26 cellular contexts compared by ENCODE assay signal in the genomic region with DNA sequence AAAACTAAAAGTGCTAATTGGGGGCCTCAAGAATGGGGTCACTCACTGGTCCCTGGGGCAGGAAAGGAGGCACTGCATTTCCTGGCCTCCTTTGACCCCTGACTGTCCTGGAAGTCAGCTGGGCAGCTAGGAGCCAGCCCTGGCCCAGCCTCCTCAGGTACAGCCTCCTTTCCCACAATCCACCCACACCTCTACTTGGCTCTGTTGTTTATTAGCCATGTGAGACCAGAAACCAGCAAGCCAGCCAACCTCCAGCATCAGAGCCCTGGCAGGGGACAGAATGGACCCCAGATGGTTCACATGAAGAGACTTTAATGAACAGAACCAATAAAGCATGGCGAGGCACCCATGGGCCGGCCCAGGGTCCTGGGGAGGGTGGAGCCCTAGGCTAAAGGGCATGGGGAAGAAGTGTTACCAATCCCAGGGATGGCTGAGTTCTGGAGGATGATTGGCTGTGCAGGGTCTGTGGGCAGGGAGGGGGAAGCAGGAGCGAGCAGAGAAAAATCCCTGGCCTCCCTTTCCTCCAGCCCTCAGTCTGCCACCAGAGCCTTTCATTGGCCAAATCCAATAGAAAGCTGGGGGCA. TPM values are rescaled to one million over a fixed set of nuclear protein-coding genes. Genes with fewer than 3 reads are reported as not detected.
DNase-seq lines count a peak whose midpoint lies in the region; ATAC-seq and TF ChIP-seq lines count a peak whose summit lies in the region.
"Had no signal": no experiment of that assay in that cellular context is flagged by ENCODE, and none has a peak within 500 bp of the region (broad histone marks: within the 10 kb centered on the region; RNA-seq: fewer than 3 reads in every experiment).

No MANE protein-coding gene starts in this region.

- H3K9me3 Mint-ChIP-seq in activated B cell treated with CpG ODN at 0.5 μM for 24 hours = no peaks in the 10 kb centered on the region
- H3K9me3 Mint-ChIP-seq: activated CD4-positive, alpha-beta T cell treated with anti-CD3 and anti-CD28 coated beads, Interleukin-2, amount 10 ng/mL, durations not matched to agents 7 days and 5 days; nephron; T-cell had no signal

- H3K36me3 ChIP-seq in transverse colon = no peaks in the 10 kb centered on the region
- H3K36me3 ChIP-seq: cardiac muscle cell, left lung, thoracic aorta had no signal

- peaks cover 20% of the 10 kb centered on the region for H3K36me3 Mint-ChIP-seq in activated B cell treated with CpG ODN at 0.5 μM for 24 hours (ENCODE audit: low read depth)

- peaks cover 0 to 10% (median 3%) of the 10 kb centered on the region in 4 donors for H3K4me1 ChIP-seq in transverse colon
- H3K4me1 ChIP-seq: left lung had no signal

- no peak for TF ChIP-seq CTCF in activated B cell treated with CpG ODN at 0.5 μM for 24 hours (IDR thresholded peaks at IDR 0.05)
- TF ChIP-seq CTCF in transverse colon (IDR thresholded peaks at IDR 0.05) = no peak

- no peaks in the 10 kb centered on the region for H3K9me3 ChIP-seq in transverse colon
- H3K9me3 ChIP-seq: heart left ventricle, left lung, thoracic aorta had no signal

- intact Hi-C loops in activated B cell treated with CpG ODN at 0.5 μM for 24 hours (cut with micrococcal nuclease) = no loop called here
- intact Hi-C loops in transverse colon (cut with DNase I; ENCODE audit: low total_unique reads) = no loop called here

- no peaks in the 10 kb centered on the region for H3K4me1 Mint-ChIP-seq in activated B cell treated with CpG ODN at 0.5 μM for 24 hours
- H3K4me1 Mint-ChIP-seq: activated CD4-positive, alpha-beta T cell treated with anti-CD3 and anti-CD28 coated beads, Interleukin-2, amount 10 ng/mL, durations not matched to agents 7 days and 5 days had no signal

- H3K27ac Mint-ChIP-seq in activated B cell treated with CpG ODN at 0.5 μM for 24 hours = no peak overlapping the region
- H3K27ac Mint-ChIP-seq: activated CD4-positive, alpha-beta T cell treated with anti-CD3 and anti-CD28 coated beads, Interleukin-2, amount 10 ng/mL, durations not matched to agents 7 days and 5 days; B cell; T-cell had no signal

- H3K4me3 Mint-ChIP-seq in activated B cell treated with CpG ODN at 0.5 μM for 24 hours = no peak overlapping the region
- H3K4me3 Mint-ChIP-seq: activated CD4-positive, alpha-beta T cell treated with anti-CD3 and anti-CD28 coated beads, Interleukin-2, amount 10 ng/mL, durations not matched to agents 7 days and 5 days; B cell; nephron; T-cell had no signal

- no peak overlapping the region for H3K4me3 ChIP-seq in transverse colon
- H3K4me3 ChIP-seq: cardiac muscle cell, heart left ventricle, left lung, PC-9, thoracic aorta had no signal

- no peak for TF ChIP-seq POLR2A in transverse colon (IDR thresholded peaks at IDR 0.05)

- POLR2A ChIA-PET in activated B cell treated with CpG ODN at 0.5 μM for 24 hours (lab: Charles Lee) = no interaction called here

- in situ Hi-C loops in transverse colon (cut with MboI; ENCODE audit: low pct_ligation_motif_present in 1 of 4, low pct_unique_long_range_greater_than_20kb in 1 of 4, low sequenced_read_pairs in 3 of 4) = no loop called here

- no peaks in the 10 kb centered on the region for H3K27me3 ChIP-seq in transverse colon
- H3K27me3 ChIP-seq: cardiac muscle cell, heart left ventricle, left lung had no signal

- no peak for TF ChIP-seq EP300 in transverse colon (IDR thresholded peaks at IDR 0.05; ENCODE audit: low read depth)

- H3K27me3 Mint-ChIP-seq in activated B cell treated with CpG ODN at 0.5 μM for 24 hours = no peaks in the 10 kb centered on the region
- H3K27me3 Mint-ChIP-seq: activated CD4-positive, alpha-beta T cell treated with anti-CD3 and anti-CD28 coated beads, Interleukin-2, amount 10 ng/mL, durations not matched to agents 7 days and 5 days; B cell; T-cell had no signal

- no peak for ATAC-seq in activated CD4-positive, CD25-positive, alpha-beta regulatory T cell treated with anti-CD3 and anti-CD28 coated beads, Interleukin-2, amount 50 U/mL, for 24 hours
- ATAC-seq in activated B cell treated with CpG ODN at 0.5 μM for 24 hours (ENCODE audit: low read depth) (no peak), left lobe of liver (no peak), HG02840 (IDR thresholded peaks at IDR 0.05; ENCODE audit: low FRiP score, unreplicated experiment) (no peak), GM21528 (IDR thresholded peaks at IDR 0.05; ENCODE audit: low FRiP score, unreplicated experiment) (no peak)
- ATAC-seq: heart left ventricle, left lung, T-cell had no signal

- no peak overlapping the region for H3K27ac ChIP-seq in transverse colon
- H3K27ac ChIP-seq: cardiac muscle cell, epithelial cell of prostate, heart left ventricle, left lung, PC-9, thoracic aorta had no signal

- CTCF ChIA-PET in activated B cell treated with CpG ODN at 0.5 μM for 24 hours (lab: Charles Lee) = no interaction called here

- DNase-seq in activated CD4-positive, CD25-positive, alpha-beta regulatory T cell treated with anti-CD3 and anti-CD28 coated beads, Interleukin-2, amount 50 U/mL, for 72 hours = peak; percentile 15
- DNase-seq in activated B cell treated with CpG ODN at 0.5 μM for 24 hours (peak; percentile 5), left lobe of liver (ENCODE audit: low spot score) (peak; percentile 39), transverse colon (peak; percentile 3), SHP77 treated with DMSO at 0.1 percent for 48 hours (lab: John Stamatoyannopoulos, UW) (no peak)
- DNase-seq: 8988T; activated CD4-positive, alpha-beta T cell treated with anti-CD3 and anti-CD28 coated beads, Interleukin-2, amount 10 ng/mL, durations not matched to agents 7 days and 5 days; activated gamma-delta T cell; amniotic stem cell; COR-L47; DND-41; NCI-H1436; NCI-H510A; PC-9 had no signal

- 67 to 79% methylated on average over 1 to 3 of the region's 3 CpGs for WGBS in transverse colon (ENCODE audit: low coverage in 1 of 2), 2 donors

RNA-seq across cellular contexts. Expression of a gene that starts 55.3 kb away (rescaled TPM):
- total RNA-seq in activated B cell treated with CpG ODN at 0.5 μM for 24 hours = not detected in 2 replicates
- 2.8 TPM for total RNA-seq in left lobe of liver
- total RNA-seq in transverse colon = 10 to 100 TPM; 11.0 to 30.8 (median 13.1) TPM
- total RNA-seq: activated CD4-positive, alpha-beta T cell treated with anti-CD3 and anti-CD28 coated beads, Interleukin-2, amount 10 ng/mL, durations not matched to agents 7 days and 5 days; B cell; MCF 10A had no signal
